Comparison of ENCODE assay signal across 8 cellular contexts in genomic region chr14:95265106-95266094, GRCh38. TPM values are rescaled to one million over a fixed set of nuclear protein-coding genes. Genes with fewer than 3 reads are reported as not detected.
A peak's percentile ranks its signal among the peaks of the same experiment; 100 is the strongest.
DNase-seq lines count a peak whose midpoint lies in the region; ATAC-seq, FAIRE-seq and TF ChIP-seq lines count a peak whose summit lies in the region.

No MANE protein-coding gene starts in this region.

- no peaks in the 10 kb centered on the region for H3K9me3 ChIP-seq in Karpas-422 (ENCODE audit: low read length)
- no peaks in the 10 kb centered on the region for H3K9me3 ChIP-seq in mucosa of descending colon
- H3K9me3 ChIP-seq in tibial nerve, result no peaks in the 10 kb centered on the region

- H3K4me1 ChIP-seq in Karpas-422 (ENCODE audit: low read length), result peaks cover 99% of the 10 kb centered on the region
- H3K4me1 ChIP-seq in mucosa of descending colon (ENCODE audit: low read depth), result peaks cover 30% of the 10 kb centered on the region
- peaks cover 0 to 28% (median 15%) of the 10 kb centered on the region in 4 donors for H3K4me1 ChIP-seq in tibial nerve

- FAIRE-seq in H54 (lab: Jason Lieb, UNC), result peak; percentile 99

- H3K79me2 ChIP-seq in Karpas-422 (ENCODE audit: low read length), result peaks cover 38% of the 10 kb centered on the region

- TF ChIP-seq EP300 in tibial nerve (IDR thresholded peaks at IDR 0.05), result peak in 1 of 2 donors; percentile 56

- H3K36me3 ChIP-seq in Karpas-422 (ENCODE audit: insufficient read depth, low read length) (no peaks in the 10 kb centered on the region), mucosa of descending colon (ENCODE audit: low read depth) (no peaks in the 10 kb centered on the region), tibial nerve (no peaks in the 10 kb centered on the region)

- H3K27me3 ChIP-seq in Karpas-422 (ENCODE audit: low read length) (no peaks in the 10 kb centered on the region), tibial nerve (no peaks in the 10 kb centered on the region)

- no peak overlapping the region for H2AFZ ChIP-seq in Karpas-422 (ENCODE audit: low read length)

- ATAC-seq in SK-N-SH treated with all-trans-retinoic acid at 6 μM for 48 hours (peak; percentile 96), mucosa of descending colon (peak; percentile 93)

- no peaks in the 10 kb centered on the region for H4K20me1 ChIP-seq in Karpas-422 (ENCODE audit: insufficient read depth, low read depth, low read length)

- WGBS in tibial nerve, 2 donors, result 51 to 56% methylated on average over 12 of the region's 12 CpGs

- H3K9ac ChIP-seq in Karpas-422 (ENCODE audit: low read length), result peak overlapping the region; percentile 78

- peak overlapping the region; percentile 79 for H3K4me2 ChIP-seq in Karpas-422 (ENCODE audit: low read depth, low read length, poor library complexity, severe bottlenecking)

- DNase-seq in NCI-H2081 (lab: John Stamatoyannopoulos, UW) (peak; percentile 25 to 30), NCI-H2081 treated with DMSO at 0.1 percent for 48 hours (lab: John Stamatoyannopoulos, UW) (no peak), H54 (ENCODE audit: insufficient read length, low spot score) (peak; percentile 65), Karpas-422 (peak; percentile 97), coronary artery (ENCODE audit: low spot score) (peak; percentile 26), mucosa of descending colon (peak in 1 of 3 donors; percentile 74), tibial nerve (ENCODE audit: low spot score in 2 of 2) (no peak)

- intact Hi-C loops in mucosa of descending colon (cut with DNase I, micrococcal nuclease), result no loop called here

- H3K9me2 ChIP-seq in Karpas-422 (replicated peaks; ENCODE audit: insufficient read depth, low read length), result no peaks in the 10 kb centered on the region

- H3K4me3 ChIP-seq in Karpas-422 (ENCODE audit: low read length) (peak overlapping the region; percentile 56), coronary artery (no peak overlapping the region), mucosa of descending colon (no peak overlapping the region), tibial nerve (no peak overlapping the region)

- TF ChIP-seq POLR2A in H54 (IDR thresholded peaks at IDR 0.05; ENCODE audit: low read depth, low read length) (no peak), tibial nerve (IDR thresholded peaks at IDR 0.05) (no peak)

- H3K27ac ChIP-seq in Karpas-422 (ENCODE audit: low read length) (peak overlapping the region; percentile 99), coronary artery (peak overlapping the region in 1 of 2 donors; percentile 43), tibial nerve (peak overlapping the region in 3 of 4 donors; percentile 36 to 50 (median 42))

- no peak for TF ChIP-seq CTCF in coronary artery (IDR thresholded peaks at IDR 0.05)
- no peak for TF ChIP-seq CTCF in mucosa of descending colon (IDR thresholded peaks at IDR 0.05)
- no peak for TF ChIP-seq CTCF in tibial nerve (IDR thresholded peaks at IDR 0.05)

TF ChIP-seq in SK-N-SH treated with all-trans-retinoic acid at 6 μM for 48 hours, 23 proteins besides CTCF, POLR2A, EP300 and RAD21 (continues in another document):
- TF ChIP-seq ZNF565 (CRISPR knock-in tag; conservative IDR thresholded peaks at IDR 0.05; ENCODE audit: low read depth) (no peak), ZNF8 (CRISPR knock-in tag; IDR thresholded peaks at IDR 0.05) (0 out of 2 replicates have a peak, but pooled peaks have one; percentile 2), TCF4 (CRISPR knock-in tag; IDR thresholded peaks at IDR 0.05; ENCODE audit: borderline replicate concordance) (peak; percentile 91), ZC3H10 (CRISPR knock-in tag; IDR thresholded peaks at IDR 0.05) (peak; percentile 66; the same call in 1 of the 2 replicates), POU6F1 (CRISPR knock-in tag; IDR thresholded peaks at IDR 0.05; ENCODE audit: borderline replicate concordance, low read depth) (peak; percentile 67; the same call in 1 of the 2 replicates), ESRRG (CRISPR knock-in tag; IDR thresholded peaks at IDR 0.05) (0 out of 2 replicates have a peak, but pooled peaks have one; percentile 32), TSHZ2 (CRISPR knock-in tag; IDR thresholded peaks at IDR 0.05) (peak; percentile 62; the same call in 1 of the 2 replicates), CSRNP3 (CRISPR knock-in tag; IDR thresholded peaks at IDR 0.05) (peak; percentile 80; the same call in 1 of the 2 replicates), ZFP3 (CRISPR knock-in tag; IDR thresholded peaks at IDR 0.05) (peak; percentile 49; the same call in 1 of the 2 replicates), ISL1 (CRISPR knock-in tag; IDR thresholded peaks at IDR 0.05) (peak; percentile 89), PATZ1 (CRISPR knock-in tag; IDR thresholded peaks at IDR 0.05; ENCODE audit: borderline replicate concordance) (peak; percentile 81; the same call in 1 of the 2 replicates)

RNA-seq across cellular contexts. Expression of gene CLMN, which starts 54.3 kb away (rescaled TPM):
- 40.1 and 56.1 TPM in 2 replicates for total RNA-seq in Karpas-422 (2014; rRNA removed; shearing (Covaris generic); ENCODE audit: low replicate concordance)
- total RNA-seq in mucosa of descending colon (100 to 1,000 TPM in 2 of 3 donors, 10 to 100 TPM in 1; 73.7 to 200 (median 132) TPM), tibial nerve (10 to 100 TPM; 31.2 to 49.8 (median 40.9) TPM)

Comparison
In these comparisons a context has a peak if more than half of its experiments do, and no peak if none do; other contexts are left out.
1. DNase-seq: peak in NCI-H2081 (2 of 2), H54 (single experiment), Karpas-422 (single experiment) and coronary artery (single experiment); none in NCI-H2081 treated with DMSO at 0.1 percent for 48 hours (single experiment) and tibial nerve (0 of 2).